8 cellular contexts compared by ENCODE assay signal in genomic region chr2:158179660-158180059, GRCh38.
DNase-seq lines count a peak whose midpoint lies in the region; ATAC-seq and TF ChIP-seq lines count a peak whose summit lies in the region.

No MANE protein-coding gene starts in this region.

- no peaks in the 10 kb centered on the region for H3K9me3 ChIP-seq in AG04450 (ENCODE audit: control insufficient read depth, insufficient read depth, low read length)

- peak; percentile 51 for TF ChIP-seq CTCF in AG04450 (IDR thresholded peaks at IDR 0.05; ENCODE audit: low read depth, low read length)

- ATAC-seq in GM19035 (IDR thresholded peaks at IDR 0.05; ENCODE audit: unreplicated experiment), result peak; percentile 74

- POLR2A ChIA-PET in AG04450 (lab: Yijun Ruan, JAX), result no interaction called here

- no peak overlapping the region for H3K27ac ChIP-seq in AG04450 (ENCODE audit: low read depth, low read length)

- no peaks in the 10 kb centered on the region for H3K27me3 ChIP-seq in AG04450 (ENCODE audit: control insufficient read depth, insufficient read depth, low read length)

- H3K4me3 ChIP-seq in AG04450 (ENCODE audit: low read depth, low read length), result no peak overlapping the region

- CTCF ChIA-PET in AG04450 (lab: Charles Lee), result interaction anchor here (0.5 to 5.3 kb wide), 12 partner anchors 11 to 574 kb away, joined by 3 to 73 read pairs (median 6); no protein-coding TSS in a partner anchor

- DNase-seq in AG04450 (ENCODE audit: low read depth, low spot score) (no peak), NOMO-1 treated with dmso at 0.1 percent for 144 hours (lab: John Stamatoyannopoulos, UW; ENCODE audit: unreplicated experiment) (peak; percentile 6), glomerular visceral epithelial cell (ENCODE audit: extremely low spot score) (peak; percentile 25), COLO668 (lab: John Stamatoyannopoulos, UW; ENCODE audit: unreplicated experiment) (no peak), cortex of kidney (lab: John Stamatoyannopoulos, UW) (no peak), NCI-H1436 (lab: John Stamatoyannopoulos, UW) (no peak), NCI-H2196 treated with DMSO at 0.1 percent for 48 hours (lab: John Stamatoyannopoulos, UW; ENCODE audit: unreplicated experiment) (no peak)

Comparison
In these comparisons a context has a peak if more than half of its experiments do, and no peak if none do; other contexts are left out.
1. DNase-seq: peak in NOMO-1 treated with dmso at 0.1 percent for 144 hours (single experiment) and glomerular visceral epithelial cell (single experiment); none in AG04450 (single experiment), COLO668 (single experiment), cortex of kidney (single experiment), NCI-H1436 (single experiment) and NCI-H2196 treated with DMSO at 0.1 percent for 48 hours (single experiment).